7 cellular contexts compared by ENCODE assay signal in the genomic region with DNA sequence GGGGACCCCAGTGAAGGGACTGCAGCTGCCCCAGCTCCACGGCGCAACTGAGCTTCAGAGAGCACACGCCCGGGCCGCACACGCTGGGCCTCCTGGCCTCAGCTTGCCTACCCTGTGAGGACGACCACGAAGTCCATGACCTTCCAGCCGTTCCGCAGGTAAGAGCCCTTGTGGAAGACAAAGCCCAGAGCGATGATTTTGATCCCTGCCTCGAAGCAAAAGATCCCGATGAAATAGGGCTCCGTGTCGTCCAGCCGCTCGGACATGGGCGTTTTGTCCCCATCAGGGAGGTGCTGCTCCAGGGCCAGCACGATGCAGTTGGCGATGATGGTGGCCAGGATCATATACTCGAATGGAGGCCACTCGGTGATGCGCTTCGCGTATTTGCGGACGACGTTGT. TPM values are rescaled to one million over a fixed set of nuclear protein-coding genes. Genes with fewer than 3 reads are reported as not detected.
A peak's percentile ranks its signal among the peaks of the same experiment; 100 is the strongest.
DNase-seq lines count a peak whose midpoint lies in the region; ATAC-seq, FAIRE-seq and TF ChIP-seq lines count a peak whose summit lies in the region.
"Not testable (repeated sequence)": the region's sequence is repeated elsewhere in the genome, so short reads cannot be mapped to it uniquely, and the experiment has no call there.

No MANE protein-coding gene starts in this region.

- TF ChIP-seq EP300 in H1 (IDR thresholded peaks at IDR 0.05; ENCODE audit: borderline replicate concordance in 1 of 2, low read depth in 2 of 2, low read length in 2 of 2): not testable (repeated sequence)

- not testable (repeated sequence) for H3K79me1 ChIP-seq in H9 (ENCODE audit: insufficient read depth, low read depth, low read length, poor library complexity, severe bottlenecking); H1 (ENCODE audit: low read depth, low read length)

- H2AFZ ChIP-seq in H9 (ENCODE audit: low read length); astrocyte (ENCODE audit: low read depth, low read length); H1 (ENCODE audit: low read length): not testable (repeated sequence)

- not testable (repeated sequence) for H2BK120ac ChIP-seq in H9 (ENCODE audit: low read depth, low read length, poor library complexity, severe bottlenecking); H1 (replicated peaks; ENCODE audit: low read depth, low read length)

- not testable (repeated sequence) for H4K8ac ChIP-seq in H9 (replicated peaks; ENCODE audit: insufficient read length, low read depth, low read length); H1 (ENCODE audit: extremely low read depth, insufficient read depth, low read length)

- H3K9me3 ChIP-seq in H9 (ENCODE audit: control insufficient read depth, low read depth, low read length); astrocyte (ENCODE audit: insufficient read depth, low read depth, low read length); H1 (ENCODE audit: insufficient read depth in 2 of 2, low read depth in 1 of 2, low read length in 1 of 2); iPS-15b (ENCODE audit: control insufficient read depth, insufficient read depth, low read length): not testable (repeated sequence)

- not testable (repeated sequence) for TF ChIP-seq RAD21 in H1 (IDR thresholded peaks at IDR 0.05 in 1 of 2, conservative IDR thresholded peaks at IDR 0.05 in 1 of 2; ENCODE audit: low read depth in 2 of 2, low read length in 2 of 2)

- H3K27ac ChIP-seq in H9 (ENCODE audit: insufficient read length, low read depth, low read length); astrocyte (ENCODE audit: low read depth, low read length); H1 (ENCODE audit: low read depth, low read length): not testable (repeated sequence)

- not testable (repeated sequence) for H3K4me1 ChIP-seq in H9 (ENCODE audit: insufficient read depth, low read length); astrocyte (ENCODE audit: insufficient read depth, low read length); H1 (replicated peaks in 1 of 4; ENCODE audit: control insufficient read depth in 3 of 4, insufficient read depth in 4 of 4, low read length in 3 of 4); iPS-15b (ENCODE audit: control insufficient read depth, insufficient read depth, low read length)

- ATAC-seq in WTC11: not testable (repeated sequence)

- not testable (repeated sequence) for TF ChIP-seq CTCF in H9 (conservative IDR thresholded peaks at IDR 0.05); WTC11 (IDR thresholded peaks at IDR 0.05); astrocyte (IDR thresholded peaks at IDR 0.05; ENCODE audit: insufficient read depth, low read depth, low read length); H1 (IDR thresholded peaks at IDR 0.05; ENCODE audit: control extremely low read depth in 1 of 3, insufficient read depth in 1 of 3, low read depth in 1 of 3, low read length in 3 of 3); nephron progenitor cell (IDR thresholded peaks at IDR 0.05); progenitor cell of endocrine pancreas (IDR thresholded peaks at IDR 0.05; ENCODE audit: unreplicated experiment)

- H3K79me2 ChIP-seq in H9 (ENCODE audit: insufficient read depth, low read length); astrocyte (ENCODE audit: insufficient read depth, low read length); H1 (ENCODE audit: control insufficient read depth in 1 of 2, insufficient read depth in 2 of 2, low read length in 2 of 2): not testable (repeated sequence)

- H3K4me3 Mint-ChIP-seq in H9 (peak overlapping the region; percentile 64 to 83), WTC11 (peak overlapping the region; percentile 74), astrocyte (ENCODE audit: unreplicated experiment) (peak overlapping the region; percentile 40), nephron progenitor cell (peak overlapping the region; percentile 74), progenitor cell of endocrine pancreas (ENCODE audit: low read depth) (peak overlapping the region; percentile 51)

- H3K4me2 ChIP-seq in H9 (ENCODE audit: insufficient read depth, insufficient read length, low read length): peak overlapping the region; percentile 42
- H3K4me2 ChIP-seq in astrocyte (ENCODE audit: low read length): not testable (repeated sequence)
- H3K4me2 ChIP-seq in H1 (ENCODE audit: insufficient read depth in 1 of 2, low read depth in 2 of 2, low read length in 2 of 2): peak overlapping the region; percentile 46 to 57

- not testable (repeated sequence) for H3K27me3 ChIP-seq in H9 (ENCODE audit: insufficient read depth, low read length); astrocyte (ENCODE audit: insufficient read depth, low read length)
- peaks cover 10 to 21% (median 14%) of the 10 kb centered on the region in 4 experiments; a peak in 6 of 7 replicates for H3K27me3 ChIP-seq in H1 (replicated peaks in 1 of 4; ENCODE audit: control insufficient read depth in 3 of 4, extremely low read depth in 1 of 4, insufficient read depth in 3 of 4, low read length in 3 of 4)
- H3K27me3 ChIP-seq in iPS-15b (ENCODE audit: control insufficient read depth, insufficient read depth, low read length): peaks cover 21% of the 10 kb centered on the region

- H3K4me1 Mint-ChIP-seq in H9; WTC11; astrocyte (ENCODE audit: low read depth, unreplicated experiment); nephron progenitor cell; progenitor cell of endocrine pancreas (ENCODE audit: low read depth): not testable (repeated sequence)

- H3K14ac ChIP-seq in H9 (ENCODE audit: insufficient read depth, low read length); H1 (ENCODE audit: insufficient read length): not testable (repeated sequence)

- not testable (repeated sequence) for TF ChIP-seq POLR2A in H1 (IDR thresholded peaks at IDR 0.05; ENCODE audit: control extremely low read depth in 1 of 2, low read depth in 2 of 2, low read length in 2 of 2)

- H3T11ph ChIP-seq in H9 (ENCODE audit: low read length): not testable (repeated sequence)

- not testable (repeated sequence) for H3K9me3 Mint-ChIP-seq in H9; WTC11; astrocyte (ENCODE audit: unreplicated experiment); nephron progenitor cell; progenitor cell of endocrine pancreas (ENCODE audit: low read depth)

- H3K4me3 ChIP-seq in astrocyte (ENCODE audit: insufficient read depth, low read depth, low read length): not testable (repeated sequence)
- peak overlapping the region in 2 of 4 experiments; percentile 16 to 39; a peak in 3 of 8 replicates for H3K4me3 ChIP-seq in H1 (ENCODE audit: extremely low read depth in 1 of 4, insufficient read depth in 2 of 4, low read depth in 3 of 4, low read length in 4 of 4)
- H3K4me3 ChIP-seq in iPS-15b (ENCODE audit: low read depth, low read length): peak overlapping the region; percentile 18

- not testable (repeated sequence) for FAIRE-seq in astrocyte (lab: Jason Lieb, UNC); H1 (lab: Jason Lieb, UNC)

- H3K18ac ChIP-seq in H9 (ENCODE audit: insufficient read length, low read depth, low read length); H1 (ENCODE audit: extremely low read depth, low read length): not testable (repeated sequence)

- CTCF ChIA-PET in WTC11 (lab: Charles Lee); H1 (lab: Charles Lee; ENCODE audit: partially characterized antibody): not testable (repeated sequence)

- H2BK20ac ChIP-seq in H9 (ENCODE audit: low read depth, low read length, poor library complexity, severe bottlenecking); H1 (ENCODE audit: low read length): not testable (repeated sequence)

- H2BK15ac ChIP-seq in H9 (ENCODE audit: low read depth, low read length); H1 (ENCODE audit: low read length): not testable (repeated sequence)

- not testable (repeated sequence) for H3K56ac ChIP-seq in H9 (ENCODE audit: insufficient read length, low read depth, low read length); H1 (replicated peaks; ENCODE audit: insufficient read length, low read depth, low read length)

- not testable (repeated sequence) for H2AK5ac ChIP-seq in H9 (ENCODE audit: insufficient read length, low read length); H1 (ENCODE audit: low read depth, low read length)

- H3K27me3 Mint-ChIP-seq in H9 (ENCODE audit: low read depth) (peaks cover 47% of the 10 kb centered on the region), WTC11 (ENCODE audit: low read depth) (peaks cover 42% of the 10 kb centered on the region), astrocyte (ENCODE audit: low read depth, unreplicated experiment) (peaks cover 28% of the 10 kb centered on the region), nephron progenitor cell (ENCODE audit: low read depth, poor library complexity) (peaks cover 51% of the 10 kb centered on the region), progenitor cell of endocrine pancreas (peaks cover 34% of the 10 kb centered on the region)

- H3K9ac ChIP-seq in H9 (ENCODE audit: extremely low read depth, insufficient read length, low read length); astrocyte (ENCODE audit: low read length); H1 (replicated peaks in 1 of 4; ENCODE audit: extremely low read depth in 1 of 4, low read depth in 3 of 4, low read length in 3 of 4); iPS-15b (ENCODE audit: low read depth, low read length): not testable (repeated sequence)

- not testable (repeated sequence) for H3K36me3 Mint-ChIP-seq in H9 (ENCODE audit: insufficient read depth in 1 of 3, low read depth in 3 of 3); WTC11; astrocyte (ENCODE audit: low read depth, unreplicated experiment); nephron progenitor cell (ENCODE audit: low read depth); progenitor cell of endocrine pancreas (ENCODE audit: insufficient read depth)

- H2BK5ac ChIP-seq in H9 (ENCODE audit: insufficient read length, low read length); H1 (ENCODE audit: low read depth, low read length): not testable (repeated sequence)

- not testable (repeated sequence) for H4K91ac ChIP-seq in H9 (ENCODE audit: insufficient read length, low read depth, low read length); H1 (replicated peaks; ENCODE audit: insufficient read length, low read length)

- H4K5ac ChIP-seq in H9 (ENCODE audit: insufficient read length, low read depth, low read length); H1 (ENCODE audit: insufficient read length, low read depth, low read length): not testable (repeated sequence)

- H3K23ac ChIP-seq in H9 (ENCODE audit: insufficient read length, low read depth, low read length); H1 (ENCODE audit: insufficient read length): not testable (repeated sequence)

- not testable (repeated sequence) for H3K27ac Mint-ChIP-seq in H9; WTC11; astrocyte (ENCODE audit: unreplicated experiment); nephron progenitor cell; progenitor cell of endocrine pancreas

- DNase-seq in H9: peak; percentile 26
- DNase-seq in WTC11 (ENCODE audit: low spot score); astrocyte (ENCODE audit: low read depth); H1 (ENCODE audit: low read depth in 1 of 2, low spot score in 2 of 2); nephron progenitor cell; progenitor cell of endocrine pancreas (ENCODE audit: low spot score, unreplicated experiment): not testable (repeated sequence)

- not testable (repeated sequence) for H4K20me1 ChIP-seq in H9 (ENCODE audit: control insufficient read depth, insufficient read depth, insufficient read length); astrocyte (ENCODE audit: insufficient read depth, low read length); H1 (replicated peaks in 1 of 2; ENCODE audit: control insufficient read depth in 1 of 2, insufficient read depth in 2 of 2, low read length in 2 of 2)

- not testable (repeated sequence) for H2BK12ac ChIP-seq in H9 (ENCODE audit: insufficient read length, low read depth, low read length); H1 (ENCODE audit: low read depth, low read length)

- POLR2A ChIA-PET in WTC11 (lab: Charles Lee); H1 (lab: Charles Lee; ENCODE audit: partially characterized antibody): not testable (repeated sequence)

- H3K23me2 ChIP-seq in H9 (ENCODE audit: insufficient read length, low read depth, low read length, poor library complexity, severe bottlenecking); H1 (ENCODE audit: low read depth, low read length): not testable (repeated sequence)

- H3K36me3 ChIP-seq in astrocyte (ENCODE audit: insufficient read depth, low read length); H1 (ENCODE audit: control insufficient read depth in 2 of 4, insufficient read depth in 4 of 4, low read length in 3 of 4); iPS-15b (ENCODE audit: control insufficient read depth, insufficient read depth, low read length): not testable (repeated sequence)

- no CpG with 5 or more reads among the region's 28 CpGs for WGBS in H9 (ENCODE audit: extremely low coverage, insufficient read length, low lambda C conversion rate)
- 38% methylated on average over 27 of the region's 28 CpGs; no CpG with 5 or more reads in 1 of the 2 experiments for WGBS in H1 (ENCODE audit: extremely low coverage in 1 of 2, insufficient coverage in 1 of 2, insufficient read length in 1 of 2, insufficient replicate concordance in 2 of 2, low coverage in 1 of 2, low lambda C conversion rate in 2 of 2, missing lambda C conversion rate in 1 of 2), 2 experiments

- not testable (repeated sequence) for H3K4ac ChIP-seq in H9 (ENCODE audit: low read depth, low read length); H1 (replicated peaks; ENCODE audit: insufficient read length, low read depth, low read length)

RNA-seq across cellular contexts. Expression of gene NBPF20, which starts 28.5 kb away (rescaled TPM):
- total RNA-seq in H9 (2021) (0.22 and 0.28 TPM in 2 replicates), WTC11 (2021) (0.44 to 0.69 TPM (median 0.66 TPM) in 3 replicates), astrocyte (1.2 and 3.0 TPM in 2 replicates), progenitor cell of endocrine pancreas (5.5 and 6.1 TPM in 2 replicates)
- total RNA-seq in H1 (2021; fragmentation: NEBNext Ultra II Directional; extraction: Animal tissue kit (Norgen Biotek cat#: 25700)): 0.31 and 0.37 TPM in 2 replicates
- polyA plus RNA-seq in H1 (2011; rRNA removed): 0.27 and 0.42 TPM in 2 replicates
- 0.28 TPM for polyA plus RNA-seq in H1 (2011; cell fraction: cytosol; rRNA removed)
- polyA plus RNA-seq in H1 (2011; cell fraction: nucleus; rRNA removed): 1.2 TPM
- 0.37 to 0.54 TPM (median 0.43 TPM) in 4 replicates for polyA plus RNA-seq in H1 (2012, experiment 1 of 2)
- 0.10 TPM for polyA plus RNA-seq in H1 (2012, experiment 2 of 2)
- 0.10 TPM for polyA plus RNA-seq in H1 (2013, experiment 1 of 2)
- 0.11 TPM for polyA plus RNA-seq in H1 (2013, experiment 2 of 2)
- 0.85 and 0.98 TPM in 2 replicates for polyA minus RNA-seq in H1 (2011; rRNA and poly(A)+ RNA removed)
- 0.73 TPM for polyA minus RNA-seq in H1 (2011; cell fraction: cytosol; rRNA and poly(A)+ RNA removed)
- 1.3 TPM for polyA minus RNA-seq in H1 (2011; cell fraction: nucleus; rRNA and poly(A)+ RNA removed)
